In genomic region chr3:13042127-13042931, GRCh38 we compare ENCODE assay signal across 22 cellular contexts. TPM values are rescaled to one million over a fixed set of nuclear protein-coding genes. Genes with fewer than 3 reads are reported as not detected.
DNase-seq lines count a peak whose midpoint lies in the region; FAIRE-seq and TF ChIP-seq lines count a peak whose summit lies in the region.
"Had no signal": no experiment of that assay in that cellular context is flagged by ENCODE, and none has a peak within 500 bp of the region (broad histone marks: within the 10 kb centered on the region; RNA-seq: fewer than 3 reads in every experiment).

No MANE protein-coding gene starts in this region.

- CTCF ChIA-PET in GM10248 (lab: Yijun Ruan, JAX), result interaction anchor here (0.9 to 1.4 kb wide), 2 partner anchors 47 to 59 kb away, joined by 3 read pairs; no protein-coding TSS in a partner anchor

- H3K4me1 Mint-ChIP-seq in activated T-helper 1 cell treated with anti-CD3 and anti-CD28 coated beads, Interleukin-12 subunit alpha, Interleukin-12 subunit beta, Interleukin-2, Interleukin-4 antibody, amounts not matched to agents 30 ng/mL and 10 ng/mL and 1 ng/mL, durations not matched to agents 14 hours and 24 hours and 36 hours (ENCODE audit: low read depth), result peaks cover 26% of the 10 kb centered on the region

- peak overlapping the region; percentile 42 for H2AFZ ChIP-seq in neuron (ENCODE audit: low read depth, low read length)

- peaks cover 4% of the 10 kb centered on the region for H3K27me3 Mint-ChIP-seq in activated T-helper 1 cell treated with anti-CD3 and anti-CD28 coated beads, Interleukin-12 subunit alpha, Interleukin-12 subunit beta, Interleukin-2, Interleukin-4 antibody, amounts not matched to agents 30 ng/mL and 10 ng/mL and 1 ng/mL, durations not matched to agents 14 hours and 24 hours and 36 hours (ENCODE audit: insufficient read depth)

- peak overlapping the region; percentile 66 for H3K4me3 ChIP-seq in BE2C (ENCODE audit: low read depth, low read length)
- peak overlapping the region; percentile 85 for H3K4me3 ChIP-seq in neuron (ENCODE audit: low read length)
- H3K4me3 ChIP-seq: cardiac muscle cell, left ventricle myocardium inferior, upper lobe of left lung had no signal

- FAIRE-seq in GM19239 (lab: Jason Lieb, UNC), result no peak
- FAIRE-seq: endothelial cell of umbilical vein, G401.6 had no signal

- no peak overlapping the region for H3K4me3 Mint-ChIP-seq in activated T-helper 1 cell treated with anti-CD3 and anti-CD28 coated beads, Interleukin-12 subunit alpha, Interleukin-12 subunit beta, Interleukin-2, Interleukin-4 antibody, amounts not matched to agents 30 ng/mL and 10 ng/mL and 1 ng/mL, durations not matched to agents 14 hours and 24 hours and 36 hours
- H3K4me3 Mint-ChIP-seq: WTC11 had no signal

- DNase-seq in BE2C (peak; percentile 47), SK-N-DZ (ENCODE audit: low spot score) (peak; percentile 73), head of caudate nucleus (peak in 37 of 42 donors; percentile 49 to 82 (median 66)), GM19239 (ENCODE audit: insufficient read length, low spot score) (no peak), HPDE6-E6E7 (ENCODE audit: extremely low spot score) (no peak), GM10248 (ENCODE audit: extremely low spot score) (no peak)
- DNase-seq in activated T-helper 1 cell treated with anti-CD3 and anti-CD28 coated beads, Interleukin-12 subunit alpha, Interleukin-12 subunit beta, Interleukin-2, Interleukin-4 antibody, amounts not matched to agents 30 ng/mL and 10 ng/mL and 1 ng/mL, durations not matched to agents 14 hours and 24 hours and 36 hours (ENCODE audit: low spot score), result no peak
- DNase-seq: activated CD4-positive, alpha-beta T cell treated with anti-CD3 and anti-CD28 coated beads, Interleukin-2, amount 50 U/mL, for 48 hours; activated gamma-delta T cell treated with Interleukin-2 at 50 U/mL for 16 hours; DMS153; left ventricle myocardium inferior; NCI-H2171; NCI-H524 treated with DMSO at 0.1 percent for 48 hours; RPMI8226; T-helper 9 cell had no signal

- H3K36me3 Mint-ChIP-seq in activated T-helper 1 cell treated with anti-CD3 and anti-CD28 coated beads, Interleukin-12 subunit alpha, Interleukin-12 subunit beta, Interleukin-2, Interleukin-4 antibody, amounts not matched to agents 30 ng/mL and 10 ng/mL and 1 ng/mL, durations not matched to agents 14 hours and 24 hours and 36 hours (ENCODE audit: low read depth), result no peaks in the 10 kb centered on the region
- H3K36me3 Mint-ChIP-seq: WTC11 had no signal

- H3K27me3 ChIP-seq in BE2C (no peaks in the 10 kb centered on the region), neuron (ENCODE audit: insufficient read depth, low read length) (no peaks in the 10 kb centered on the region)
- H3K27me3 ChIP-seq: cardiac muscle cell, upper lobe of left lung had no signal

- POLR2A ChIA-PET in GM10248 (lab: Yijun Ruan, JAX), result no interaction called here

- no peak overlapping the region for H3K27ac Mint-ChIP-seq in activated T-helper 1 cell treated with anti-CD3 and anti-CD28 coated beads, Interleukin-12 subunit alpha, Interleukin-12 subunit beta, Interleukin-2, Interleukin-4 antibody, amounts not matched to agents 30 ng/mL and 10 ng/mL and 1 ng/mL, durations not matched to agents 14 hours and 24 hours and 36 hours

- H3K4me1 ChIP-seq in BE2C (peaks cover 33% of the 10 kb centered on the region), neuron (ENCODE audit: insufficient read depth, low read length) (peaks cover 68% of the 10 kb centered on the region)

- TF ChIP-seq CTCF in BE2C (IDR thresholded peaks at IDR 0.05; ENCODE audit: low read depth, low read length) (no peak), GM10248 (IDR thresholded peaks at IDR 0.05; ENCODE audit: control extremely low read depth, extremely low read depth, low read depth, missing control alignments) (no peak)

- intact Hi-C loops in head of caudate nucleus (cut with DNase I), result no loop called here
- intact Hi-C loops in activated T-helper 1 cell treated with anti-CD3 and anti-CD28 coated beads, Interleukin-12 subunit alpha, Interleukin-12 subunit beta, Interleukin-2, Interleukin-4 antibody, amounts not matched to agents 30 ng/mL and 10 ng/mL and 1 ng/mL, durations not matched to agents 14 hours and 24 hours and 36 hours (cut with micrococcal nuclease), result no loop called here

- H3K9me3 ChIP-seq in BE2C (no peaks in the 10 kb centered on the region), neuron (ENCODE audit: low read length) (no peaks in the 10 kb centered on the region)
- H3K9me3 ChIP-seq: left ventricle myocardium inferior, neutrophil, upper lobe of left lung had no signal

- H3K36me3 ChIP-seq in BE2C (peaks cover 1% of the 10 kb centered on the region; the same call in 1 of the 2 replicates), neuron (ENCODE audit: insufficient read depth, low read length) (no peaks in the 10 kb centered on the region)
- H3K36me3 ChIP-seq: cardiac muscle cell, left ventricle myocardium inferior, neutrophil, upper lobe of left lung had no signal

- no peaks in the 10 kb centered on the region for H3K9me3 Mint-ChIP-seq in activated T-helper 1 cell treated with anti-CD3 and anti-CD28 coated beads, Interleukin-12 subunit alpha, Interleukin-12 subunit beta, Interleukin-2, Interleukin-4 antibody, amounts not matched to agents 30 ng/mL and 10 ng/mL and 1 ng/mL, durations not matched to agents 14 hours and 24 hours and 36 hours
- H3K9me3 Mint-ChIP-seq: WTC11 had no signal

RNA-seq across cellular contexts. Expression of gene IQSEC1, which starts 30.9 kb away (rescaled TPM):
- polyA plus RNA-seq in BE2C (2012; ENCODE audit: insufficient read depth, insufficient read length, low read depth), result 32.5 TPM
- polyA plus RNA-seq in SK-N-DZ (2014; cell fraction: cytosol; rRNA removed), result 13.8 and 17.7 TPM in 2 replicates
- polyA plus RNA-seq in SK-N-DZ (2014; cell fraction: nucleus; rRNA removed), result 18.1 and 36.8 TPM in 2 replicates
- total RNA-seq in activated T-helper 1 cell treated with anti-CD3 and anti-CD28 coated beads, Interleukin-12 subunit alpha, Interleukin-12 subunit beta, Interleukin-2, Interleukin-4 antibody, amounts not matched to agents 30 ng/mL and 10 ng/mL and 1 ng/mL, durations not matched to agents 14 hours and 24 hours and 36 hours, result 24.9 and 31.4 TPM in 2 replicates

Comparison
In these comparisons a context has a peak if more than half of its experiments do, and no peak if none do; other contexts are left out.
1. DNase-seq: peak in BE2C (single experiment), SK-N-DZ (single experiment) and head of caudate nucleus (37 of 42); none in activated T-helper 1 cell treated with anti-CD3 and anti-CD28 coated beads, Interleukin-12 subunit alpha, Interleukin-12 subunit beta, Interleukin-2, Interleukin-4 antibody, amounts not matched to agents 30 ng/mL and 10 ng/mL and 1 ng/mL, durations not matched to agents 14 hours and 24 hours and 36 hours (single experiment), GM19239 (single experiment), HPDE6-E6E7 (single experiment) and GM10248 (single experiment).